15 cellular contexts compared by ENCODE assay signal in genomic region chr16:52050418-52050817, GRCh38.
DNase-seq lines count a peak whose midpoint lies in the region; ATAC-seq and TF ChIP-seq lines count a peak whose summit lies in the region.
"Had no signal": no experiment of that assay in that cellular context is flagged by ENCODE, and none has a peak within 500 bp of the region (broad histone marks: within the 10 kb centered on the region; RNA-seq: fewer than 3 reads in every experiment).

No MANE protein-coding gene starts in this region.

- no peak overlapping the region for H3K4me3 ChIP-seq in fibroblast of pulmonary artery (replicated peaks; ENCODE audit: low read depth, low read length)
- H3K4me3 ChIP-seq: esophagus muscularis mucosa, spleen had no signal

- TF ChIP-seq CTCF in fibroblast of pulmonary artery (IDR thresholded peaks at IDR 0.05; ENCODE audit: low read length, missing control alignments) = no peak

- no peak for ATAC-seq in HG03139 (IDR thresholded peaks at IDR 0.05; ENCODE audit: unreplicated experiment)
- ATAC-seq in HG02588 (IDR thresholded peaks at IDR 0.05; ENCODE audit: unreplicated experiment) = no peak
- no peak for ATAC-seq in HG03025 (IDR thresholded peaks at IDR 0.05; ENCODE audit: low FRiP score, unreplicated experiment)
- ATAC-seq: natural killer cell, SK-N-SH treated with all-trans-retinoic acid at 6 μM for 48 hours had no signal

- DNase-seq in SKM-1 treated with dmso at 0.1 percent for 144 hours (lab: John Stamatoyannopoulos, UW; ENCODE audit: unreplicated experiment) = peak; percentile 16
- DNase-seq in SKM-1 (lab: John Stamatoyannopoulos, UW; ENCODE audit: unreplicated experiment) = no peak
- DNase-seq in RPMI8226 = peak; percentile 4
- DNase-seq in fibroblast of pulmonary artery (ENCODE audit: low read depth) = peak; percentile 1
- no peak for DNase-seq in DMS114 treated with DMSO at 0.1 percent for 48 hours (lab: John Stamatoyannopoulos, UW; ENCODE audit: unreplicated experiment)
- DNase-seq: activated gamma-delta T cell; aorta; CD4-positive, CD25-positive, alpha-beta regulatory T cell; natural killer cell; spleen had no signal

Comparison
In these comparisons a context has a peak if more than half of its experiments do, and no peak if none do; other contexts are left out.
1. DNase-seq: peak in SKM-1 treated with dmso at 0.1 percent for 144 hours (single experiment), RPMI8226 (single experiment) and fibroblast of pulmonary artery (single experiment); none in SKM-1 (single experiment) and DMS114 treated with DMSO at 0.1 percent for 48 hours (single experiment).